In genomic region chr6:37965964-37966676, GRCh38 we compare ENCODE assay signal across 12 cellular contexts.
A peak's percentile ranks its signal among the peaks of the same experiment; 100 is the strongest.
DNase-seq lines count a peak whose midpoint lies in the region; ATAC-seq, FAIRE-seq and TF ChIP-seq lines count a peak whose summit lies in the region.
"Had no signal": no experiment of that assay in that cellular context is flagged by ENCODE, and none has a peak within 500 bp of the region (broad histone marks: within the 10 kb centered on the region; RNA-seq: fewer than 3 reads in every experiment).

No MANE protein-coding gene starts in this region.

- peaks cover 12 to 41% of the 10 kb centered on the region in 2 donors for H3K36me3 Mint-ChIP-seq in activated naive CD4-positive, alpha-beta T cell treated with anti-CD3 and anti-CD28 coated beads, Interleukin-2, amount 50 U/mL, for 72 hours

- no peaks in the 10 kb centered on the region for H3K27me3 Mint-ChIP-seq in stimulated activated naive CD8-positive, alpha-beta T cell treated with anti-CD3 and anti-CD28 coated beads, Interleukin-15, amount 100 ng/mL, for 72 hours

- no peak for DNase-seq in activated naive CD4-positive, alpha-beta T cell treated with anti-CD3 and anti-CD28 coated beads, Interleukin-2, amount 50 U/mL, for 72 hours (ENCODE audit: low spot score in 2 of 2)
- no peak for DNase-seq in activated naive CD4-positive, alpha-beta T cell (lab: John Stamatoyannopoulos, UW)
- peak; percentile 95 for DNase-seq in bronchial epithelial cell (ENCODE audit: low read depth)
- no peak for DNase-seq in stimulated activated naive CD8-positive, alpha-beta T cell treated with anti-CD3 and anti-CD28 coated beads, Interleukin-15, amount 100 ng/mL, for 72 hours
- DNase-seq in NCI-H2081 treated with DMSO at 0.1 percent for 48 hours (lab: John Stamatoyannopoulos, UW): no peak
- DNase-seq in upper lobe of right lung: no peak
- no peak for DNase-seq in activated CD8-positive, alpha-beta memory T cell treated with anti-CD3 and anti-CD28 coated beads, Interleukin-2, amount 50 U/mL, for 4 hours
- DNase-seq: activated CD8-positive, alpha-beta memory T cell treated with anti-CD3 and anti-CD28 coated beads for 24 hours; SJCRH30 had no signal

- no peaks in the 10 kb centered on the region for H3K9me3 ChIP-seq in upper lobe of right lung
- H3K9me3 ChIP-seq: SJCRH30 had no signal

- TF ChIP-seq CTCF in bronchial epithelial cell (IDR thresholded peaks at IDR 0.05; ENCODE audit: insufficient read depth, low read length, severe bottlenecking) (no peak), upper lobe of right lung (IDR thresholded peaks at IDR 0.05) (no peak)

- intact Hi-C loops in upper lobe of right lung (cut with DNase I): no loop called here

- H3K27ac Mint-ChIP-seq in activated naive CD4-positive, alpha-beta T cell treated with anti-CD3 and anti-CD28 coated beads, Interleukin-2, amount 50 U/mL, for 72 hours: peak overlapping the region in 1 of 2 donors; percentile 70
- H3K27ac Mint-ChIP-seq in stimulated activated naive CD8-positive, alpha-beta T cell treated with anti-CD3 and anti-CD28 coated beads, Interleukin-15, amount 100 ng/mL, for 72 hours: no peak overlapping the region

- H3K27me3 ChIP-seq in bronchial epithelial cell (ENCODE audit: control insufficient read depth, insufficient read depth, low read length) (no peaks in the 10 kb centered on the region), upper lobe of right lung (no peaks in the 10 kb centered on the region)
- H3K27me3 ChIP-seq: SJCRH30 had no signal

- H3K4me3 ChIP-seq in bronchial epithelial cell (ENCODE audit: low read depth, low read length): no peak overlapping the region
- no peak overlapping the region for H3K4me3 ChIP-seq in upper lobe of right lung
- H3K4me3 ChIP-seq: SJCRH30 had no signal

- peaks cover 7 to 17% of the 10 kb centered on the region in 2 donors for H3K9me3 Mint-ChIP-seq in activated naive CD4-positive, alpha-beta T cell treated with anti-CD3 and anti-CD28 coated beads, Interleukin-2, amount 50 U/mL, for 72 hours
- H3K9me3 Mint-ChIP-seq in stimulated activated naive CD8-positive, alpha-beta T cell treated with anti-CD3 and anti-CD28 coated beads, Interleukin-15, amount 100 ng/mL, for 72 hours: peaks cover 4 to 12% of the 10 kb centered on the region in 2 donors

- no peak overlapping the region for H3K27ac ChIP-seq in upper lobe of right lung
- H3K27ac ChIP-seq: parathyroid adenoma, SJCRH30 had no signal

- H3K4me1 Mint-ChIP-seq in stimulated activated naive CD8-positive, alpha-beta T cell treated with anti-CD3 and anti-CD28 coated beads, Interleukin-15, amount 100 ng/mL, for 72 hours: peaks cover 63% of the 10 kb centered on the region

- peak; percentile 38 to 89 for ATAC-seq in activated naive CD4-positive, alpha-beta T cell treated with anti-CD3 and anti-CD28 coated beads, Interleukin-2, amount 50 U/mL, for 72 hours
- ATAC-seq in HG03439 (IDR thresholded peaks at IDR 0.05; ENCODE audit: unreplicated experiment) (peak; percentile 75), upper lobe of right lung (no peak)
- ATAC-seq in stimulated activated naive CD8-positive, alpha-beta T cell treated with anti-CD3 and anti-CD28 coated beads, Interleukin-15, amount 100 ng/mL, for 72 hours: peak; percentile 85

- no peak overlapping the region for H3K4me3 Mint-ChIP-seq in stimulated activated naive CD8-positive, alpha-beta T cell treated with anti-CD3 and anti-CD28 coated beads, Interleukin-15, amount 100 ng/mL, for 72 hours

- H3K4me1 ChIP-seq in upper lobe of right lung: peaks cover 9% of the 10 kb centered on the region
- H3K4me1 ChIP-seq: parathyroid adenoma, SJCRH30 had no signal

- FAIRE-seq in bronchial epithelial cell (lab: Jason Lieb, UNC): peak; percentile 47
- FAIRE-seq: colon had no signal

- H3K36me3 ChIP-seq in bronchial epithelial cell (ENCODE audit: control insufficient read depth, insufficient read depth, low read length) (no peaks in the 10 kb centered on the region), upper lobe of right lung (no peaks in the 10 kb centered on the region)
